Comparison of ENCODE assay signal across 33 cellular contexts in the genomic region with DNA sequence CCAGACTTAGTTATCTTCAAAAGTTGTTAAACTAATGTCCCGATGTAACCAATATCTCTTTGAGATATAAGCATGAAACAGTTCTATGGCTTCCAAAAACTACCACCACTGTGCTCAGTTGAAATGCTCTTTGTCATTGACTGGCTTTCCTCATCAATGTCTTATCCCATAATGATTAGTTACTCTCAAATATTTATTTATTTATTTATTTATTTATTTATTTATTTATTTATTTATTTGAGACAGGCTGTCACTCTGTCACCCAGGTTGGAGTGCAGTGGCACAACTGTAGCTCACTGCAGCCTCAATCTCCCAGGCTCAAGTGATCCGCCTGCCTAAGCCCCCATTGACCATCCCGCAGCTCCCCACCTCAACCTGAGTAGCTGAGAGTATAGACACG.
"Had no signal": no experiment of that assay in that cellular context is flagged by ENCODE, and none has a peak within 500 bp of the region (broad histone marks: within the 10 kb centered on the region; RNA-seq: fewer than 3 reads in every experiment).

No MANE protein-coding gene starts in this region.

- H3K9me3 ChIP-seq: MG63 had no signal

- H3K4me3 ChIP-seq: MG63 had no signal

- DNase-seq: Karpas-422, Kasumi-1, MG63, MM.1S, MV-4-11, NCI-H1048, NCI-H1092, NCI-H1092 treated with DMSO at 0.1 percent for 48 hours, NCI-H1105, NCI-H1105 treated with DMSO at 0.1 percent for 48 hours, NCI-H1417 treated with DMSO at 0.1 percent for 48 hours, NCI-H1436, NCI-H1436 treated with DMSO at 0.1 percent for 48 hours, NCI-H1694, NCI-H1694 treated with DMSO at 0.1 percent for 48 hours, NCI-H187, NCI-H187 treated with DMSO at 0.1 percent for 48 hours, NCI-H1930, NCI-H2029, NCI-H2029 treated with DMSO at 0.1 percent for 48 hours, NCI-H2081 treated with DMSO at 0.1 percent for 48 hours, NCI-H2107, NCI-H2171, NCI-H2171 treated with DMSO at 0.1 percent for 48 hours, NCI-H2227 treated with DMSO at 0.1 percent for 48 hours, NCI-H226, NCI-H345, NCI-H446, NCI-H446 treated with DMSO at 0.1 percent for 48 hours, NCI-H510A, NCI-H510A treated with DMSO at 0.1 percent for 48 hours, NCI-H524, NCI-H524 treated with DMSO at 0.1 percent for 48 hours had no signal

- H3K36me3 ChIP-seq: MG63 had no signal

- H3K27me3 ChIP-seq: MG63 had no signal
